In genomic region chr2:32277674-32278475, GRCh38 we compare ENCODE assay signal across 8 cellular contexts.
A peak's percentile ranks its signal among the peaks of the same experiment; 100 is the strongest.
DNase-seq lines count a peak whose midpoint lies in the region; ATAC-seq and FAIRE-seq lines count a peak whose summit lies in the region.

TSS of gene YIPF4 (plus strand) at chr2:32277904. CDS start at chr2:32278156, 252 bp downstream.

- FAIRE-seq in islet of Langerhans (lab: Jason Lieb, UNC): peak; percentile 97

- DNase-seq in AG08396 (ENCODE audit: low spot score): peak; percentile 99
- DNase-seq in NCI-H345 treated with DMSO at 0.1 percent for 48 hours (lab: John Stamatoyannopoulos, UW; ENCODE audit: unreplicated experiment): peak; percentile 84
- DNase-seq in activated CD4-positive, CD25-positive, alpha-beta regulatory T cell (lab: John Stamatoyannopoulos, UW): peak; percentile 54 to 71 (median 56)
- DNase-seq in central memory CD4-positive, alpha-beta T cell: peak; percentile 87
- peak; percentile 81 for DNase-seq in stimulated activated CD4-positive, alpha-beta T cell treated with anti-CD3 and anti-CD28 coated beads, Interleukin-12 subunit alpha, Interleukin-12 subunit beta, amount 100 ng/mL, for 4 hours

- peak; percentile 98 for ATAC-seq in GM19023 (IDR thresholded peaks at IDR 0.05; ENCODE audit: unreplicated experiment)
- peak; percentile 98 for ATAC-seq in HG03280 (IDR thresholded peaks at IDR 0.05; ENCODE audit: unreplicated experiment)

Comparison
In these comparisons a context has a peak if more than half of its experiments do, and no peak if none do; other contexts are left out.
1. Peak in every context shown above with its lines: DNase-seq and ATAC-seq.